In the genomic region with DNA sequence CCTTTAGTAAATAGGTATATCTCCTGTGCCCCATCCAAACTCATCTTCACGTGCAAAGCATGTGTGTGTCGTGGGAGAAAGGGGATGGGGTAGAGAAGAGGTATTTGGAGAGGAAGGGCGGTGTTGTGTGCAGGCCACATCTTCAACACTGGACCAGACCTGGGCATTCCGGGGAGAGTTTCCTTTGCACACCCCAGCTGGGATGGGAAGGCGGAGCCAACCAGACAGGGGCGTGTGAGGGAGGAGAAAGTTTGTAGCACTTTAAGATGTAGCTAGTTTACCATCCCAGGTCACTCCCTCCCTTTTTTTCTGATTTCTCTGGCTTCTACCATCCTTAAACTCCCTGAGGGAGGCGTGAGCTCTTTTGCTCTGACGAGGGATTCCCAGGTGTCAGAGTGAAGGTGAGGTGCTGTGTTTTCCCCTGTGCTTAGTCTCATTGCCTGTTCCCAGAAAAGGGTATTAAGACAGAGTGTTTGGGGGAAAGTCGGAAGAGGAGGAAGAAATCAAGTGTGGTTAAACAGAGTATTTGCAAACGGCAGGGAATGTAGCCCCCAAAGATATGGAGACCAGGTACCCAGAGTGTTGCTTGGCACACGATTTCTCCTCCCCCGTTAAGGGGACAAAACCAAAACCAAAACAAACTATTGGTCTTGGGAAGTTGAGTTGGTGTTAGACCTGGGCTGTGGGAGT, we compare ENCODE assay signal across 11 cellular contexts. TPM values are rescaled to one million over a fixed set of nuclear protein-coding genes. Genes with fewer than 3 reads are reported as not detected.
DNase-seq lines count a peak whose midpoint lies in the region; ATAC-seq and TF ChIP-seq lines count a peak whose summit lies in the region.
"Had no signal": no experiment of that assay in that cellular context is flagged by ENCODE, and none has a peak within 500 bp of the region (broad histone marks: within the 10 kb centered on the region; RNA-seq: fewer than 3 reads in every experiment).

No MANE protein-coding gene starts in this region.

- no peaks in the 10 kb centered on the region for H3K36me3 ChIP-seq in iPS-20b (ENCODE audit: insufficient read depth, low read depth, low read length)
- no peaks in the 10 kb centered on the region for H3K36me3 ChIP-seq in thoracic aorta

- TF ChIP-seq CTCF in thoracic aorta (IDR thresholded peaks at IDR 0.05) = no peak

- H3K9me3 ChIP-seq in iPS-20b (ENCODE audit: insufficient read depth, low read depth, low read length) = no peaks in the 10 kb centered on the region
- H3K9me3 ChIP-seq in thoracic aorta = no peaks in the 10 kb centered on the region

- H3K27ac ChIP-seq in iPS-20b (ENCODE audit: low read length) = no peak overlapping the region
- peak overlapping the region; percentile 78 for H3K27ac ChIP-seq in thoracic aorta

- H3K4me1 ChIP-seq in iPS-20b (ENCODE audit: insufficient read depth, low read length) = peaks cover 22% of the 10 kb centered on the region
- peaks cover 4 to 24% of the 10 kb centered on the region in 2 donors for H3K4me1 ChIP-seq in thoracic aorta (ENCODE audit: control insufficient read depth in 1 of 2, low read depth in 2 of 2)

- no peak for ATAC-seq in thoracic aorta (ENCODE audit: insufficient number of reproducible peaks, low FRiP score, low read depth)
- no peak for ATAC-seq in GM18909 (IDR thresholded peaks at IDR 0.05; ENCODE audit: poor library complexity, unreplicated experiment)

- H3K4me3 ChIP-seq in iPS-20b (ENCODE audit: low read length) (peak overlapping the region; percentile 93), thoracic aorta (peak overlapping the region; percentile 79)
- H3K4me3 ChIP-seq: lung had no signal

- DNase-seq in DMS79 treated with DMSO at 0.1 percent for 48 hours (lab: John Stamatoyannopoulos, UW) (peak; percentile 27), DMS79 (lab: John Stamatoyannopoulos, UW) (no peak), thoracic aorta (ENCODE audit: low spot score) (no peak), Kasumi-1 (lab: John Stamatoyannopoulos, UW) (no peak), A172 (ENCODE audit: low spot score) (no peak)
- DNase-seq: NCI-H1694 treated with DMSO at 0.1 percent for 48 hours; stimulated activated CD8-positive, alpha-beta memory T cell treated with anti-CD3 and anti-CD28 coated beads, Interleukin-4, amount 100 ng/mL, for 48 hours had no signal

- H3K27me3 ChIP-seq in iPS-20b (ENCODE audit: insufficient read depth, low read length) (peaks cover 16% of the 10 kb centered on the region), thoracic aorta (replicated peaks; ENCODE audit: insufficient read depth) (no peaks in the 10 kb centered on the region)

- peak overlapping the region; percentile 62; the same call in 1 of the 2 replicates for H3K9ac ChIP-seq in iPS-20b (ENCODE audit: low read depth, low read length)

TF ChIP-seq in PFSK-1, 5 proteins besides CTCF, POLR2A, EP300 and RAD21:
- TF ChIP-seq SIN3A (IDR thresholded peaks at IDR 0.05; ENCODE audit: borderline replicate concordance, insufficient read depth, low read length) = peak; percentile 25; the same call in 1 of the 2 replicates
- no peak for TF ChIP-seq FOXP2 (optimal IDR thresholded peaks at IDR 0.05; ENCODE audit: borderline replicate concordance, extremely low read depth, extremely low read length, insufficient read depth)
- TF ChIP-seq, protein P1, sequence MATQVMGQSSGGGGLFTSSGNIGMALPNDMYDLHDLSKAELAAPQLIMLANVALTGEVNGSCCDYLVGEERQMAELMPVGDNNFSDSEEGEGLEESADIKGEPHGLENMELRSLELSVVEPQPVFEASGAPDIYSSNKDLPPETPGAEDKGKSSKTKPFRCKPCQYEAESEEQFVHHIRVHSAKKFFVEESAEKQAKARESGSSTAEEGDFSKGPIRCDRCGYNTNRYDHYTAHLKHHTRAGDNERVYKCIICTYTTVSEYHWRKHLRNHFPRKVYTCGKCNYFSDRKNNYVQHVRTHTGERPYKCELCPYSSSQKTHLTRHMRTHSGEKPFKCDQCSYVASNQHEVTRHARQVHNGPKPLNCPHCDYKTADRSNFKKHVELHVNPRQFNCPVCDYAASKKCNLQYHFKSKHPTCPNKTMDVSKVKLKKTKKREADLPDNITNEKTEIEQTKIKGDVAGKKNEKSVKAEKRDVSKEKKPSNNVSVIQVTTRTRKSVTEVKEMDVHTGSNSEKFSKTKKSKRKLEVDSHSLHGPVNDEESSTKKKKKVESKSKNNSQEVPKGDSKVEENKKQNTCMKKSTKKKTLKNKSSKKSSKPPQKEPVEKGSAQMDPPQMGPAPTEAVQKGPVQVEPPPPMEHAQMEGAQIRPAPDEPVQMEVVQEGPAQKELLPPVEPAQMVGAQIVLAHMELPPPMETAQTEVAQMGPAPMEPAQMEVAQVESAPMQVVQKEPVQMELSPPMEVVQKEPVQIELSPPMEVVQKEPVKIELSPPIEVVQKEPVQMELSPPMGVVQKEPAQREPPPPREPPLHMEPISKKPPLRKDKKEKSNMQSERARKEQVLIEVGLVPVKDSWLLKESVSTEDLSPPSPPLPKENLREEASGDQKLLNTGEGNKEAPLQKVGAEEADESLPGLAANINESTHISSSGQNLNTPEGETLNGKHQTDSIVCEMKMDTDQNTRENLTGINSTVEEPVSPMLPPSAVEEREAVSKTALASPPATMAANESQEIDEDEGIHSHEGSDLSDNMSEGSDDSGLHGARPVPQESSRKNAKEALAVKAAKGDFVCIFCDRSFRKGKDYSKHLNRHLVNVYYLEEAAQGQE (IDR thresholded peaks at IDR 0.05; ENCODE audit: insufficient read depth in 1 of 2, low read depth in 2 of 2, low read length in 2 of 2) = no peak
- TF ChIP-seq POLR2AphosphoS5 (IDR thresholded peaks at IDR 0.05; ENCODE audit: low read depth, low read length) = no peak
- no peak for TF ChIP-seq TAF1 (IDR thresholded peaks at IDR 0.05; ENCODE audit: borderline replicate concordance, insufficient read depth, low read length)

RNA-seq across cellular contexts. Expression of a gene that starts 1.6 kb away (rescaled TPM):
- polyA plus RNA-seq in PFSK-1 (2012; ENCODE audit: insufficient read length, low read depth) = 1.6 TPM
- total RNA-seq in thoracic aorta = 10 to 100 TPM; 39.3 to 50.2 TPM
- 0.10 and 0.14 TPM in 2 replicates for total RNA-seq in A172 (2014; rRNA removed; shearing (Covaris generic))

Comparison
In these comparisons a context has a peak if more than half of its experiments do, and no peak if none do; other contexts are left out.
1. RNA of a gene that starts 1.6 kb away (total RNA-seq): 39.3 to 50.2 TPM in thoracic aorta; 0.10 to 0.14 TPM in A172; every median in the first group is over 10 times any median in the second.